Comparison of ENCODE assay signal across 26 cellular contexts in the genomic region with DNA sequence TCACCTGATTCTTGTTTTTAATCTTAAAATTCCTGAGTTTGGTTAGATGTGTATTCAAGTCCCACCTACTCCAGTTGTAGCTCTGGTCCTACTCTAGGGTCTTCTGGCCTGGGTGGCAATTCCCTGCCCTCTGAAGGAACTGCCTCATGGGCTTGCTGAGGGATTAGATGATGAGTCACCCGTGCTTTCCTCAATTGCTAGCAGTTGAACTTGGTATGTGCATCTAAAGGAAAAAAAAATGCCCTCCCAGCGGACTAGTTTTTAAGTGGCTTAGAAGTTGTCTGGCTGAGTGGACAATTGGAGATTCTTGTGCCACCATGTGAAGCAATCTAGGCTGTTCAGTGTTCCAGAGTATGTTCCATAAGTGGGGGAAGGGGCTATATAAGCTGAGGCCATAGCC.
DNase-seq lines count a peak whose midpoint lies in the region; ATAC-seq, FAIRE-seq and TF ChIP-seq lines count a peak whose summit lies in the region.
"Had no signal": no experiment of that assay in that cellular context is flagged by ENCODE, and none has a peak within 500 bp of the region (broad histone marks: within the 10 kb centered on the region; RNA-seq: fewer than 3 reads in every experiment).

No MANE protein-coding gene starts in this region.

- TF ChIP-seq CTCF in MCF 10A (IDR thresholded peaks at IDR 0.05; ENCODE audit: unreplicated experiment) (no peak), mammary epithelial cell (conservative IDR thresholded peaks at IDR 0.05 in 1 of 2, IDR thresholded peaks at IDR 0.05 in 1 of 2; ENCODE audit: extremely low read depth in 1 of 2, insufficient read depth in 1 of 2, low read depth in 1 of 2, low read length in 2 of 2) (no peak), bronchial epithelial cell (IDR thresholded peaks at IDR 0.05; ENCODE audit: insufficient read depth, low read length, severe bottlenecking) (no peak)
- no peak for TF ChIP-seq CTCF in CD8-positive, alpha-beta T cell (IDR thresholded peaks at IDR 0.05)

- no peaks in the 10 kb centered on the region for H4K20me1 ChIP-seq in mammary epithelial cell (ENCODE audit: insufficient read depth, low read length)

- no peak overlapping the region for H3K18ac ChIP-seq in neuronal stem cell (ENCODE audit: low read length)

- H2AFZ ChIP-seq in mammary epithelial cell (ENCODE audit: low read depth, low read length) (no peak overlapping the region), neuronal stem cell (ENCODE audit: low read length) (no peak overlapping the region)

- no peak overlapping the region for H2BK120ac ChIP-seq in neuronal stem cell (ENCODE audit: low read depth, low read length)

- no peak overlapping the region for H2AK5ac ChIP-seq in neuronal stem cell (ENCODE audit: low read depth, low read length)

- H3K36me3 Mint-ChIP-seq in MCF 10A (ENCODE audit: insufficient read depth, unreplicated experiment), result no peaks in the 10 kb centered on the region
- no peaks in the 10 kb centered on the region for H3K36me3 Mint-ChIP-seq in CD8-positive, alpha-beta T cell

- no peak overlapping the region for H2BK5ac ChIP-seq in neuronal stem cell (ENCODE audit: low read length)

- H3K27ac Mint-ChIP-seq in MCF 10A (ENCODE audit: low read depth, unreplicated experiment), result no peak overlapping the region
- no peak overlapping the region for H3K27ac Mint-ChIP-seq in CD8-positive, alpha-beta T cell
- H3K27ac Mint-ChIP-seq: HFFc6 had no signal

- BruUV-seq in MCF 10A (replicated peaks; lab: Mats Ljungman, UMichigan) (no TSS peak), mammary epithelial cell (replicated peaks; lab: Mats Ljungman, UMichigan) (no TSS peak)

- no peak for FAIRE-seq in bronchial epithelial cell (lab: Jason Lieb, UNC)
- FAIRE-seq: GM12878 had no signal

- no peak overlapping the region for H4K8ac ChIP-seq in neuronal stem cell (ENCODE audit: low read depth, low read length)

- CTCF ChIA-PET in MCF 10A (lab: Yijun Ruan, JAX) (interaction anchor here (1.4 kb wide), 1 partner anchor 69 kb away, joined by 3 read pairs; no protein-coding TSS in a partner anchor), mammary epithelial cell (lab: Charles Lee; ENCODE audit: low non-redundant PET) (no interaction called here)
- CTCF ChIA-PET in CD8-positive, alpha-beta T cell (lab: Charles Lee), result no interaction called here

- H3K27me3 ChIP-seq in mammary epithelial cell (ENCODE audit: insufficient read depth, low read length) (peaks cover 3% of the 10 kb centered on the region), bronchial epithelial cell (ENCODE audit: control insufficient read depth, insufficient read depth, low read length) (no peaks in the 10 kb centered on the region), neuronal stem cell (ENCODE audit: control insufficient read depth in 3 of 3, insufficient read depth in 3 of 3, low read depth in 1 of 3, low read length in 3 of 3) (no peaks in the 10 kb centered on the region)
- no peaks in the 10 kb centered on the region for H3K27me3 ChIP-seq in CD8-positive, alpha-beta T cell (ENCODE audit: insufficient read depth, low read length)

- H3K9me3 Mint-ChIP-seq in MCF 10A (ENCODE audit: unreplicated experiment), result no peaks in the 10 kb centered on the region
- H3K9me3 Mint-ChIP-seq in CD8-positive, alpha-beta T cell, result no peaks in the 10 kb centered on the region
- H3K9me3 Mint-ChIP-seq: HFFc6 had no signal

- H3K14ac ChIP-seq in neuronal stem cell (ENCODE audit: low read length), result no peak overlapping the region

- no peak overlapping the region for H3K4me2 ChIP-seq in mammary epithelial cell (ENCODE audit: insufficient read depth, low read depth, low read length)
- H3K4me2 ChIP-seq in neuronal stem cell (ENCODE audit: insufficient read depth, low read length, poor library complexity, severe bottlenecking), result no peak overlapping the region

- no peaks in the 10 kb centered on the region for H3K79me1 ChIP-seq in neuronal stem cell (ENCODE audit: low read depth, low read length)

- H3K79me2 ChIP-seq in mammary epithelial cell (ENCODE audit: insufficient read depth, low read length), result no peaks in the 10 kb centered on the region

- intact Hi-C loops in MCF 10A (cut with micrococcal nuclease) (no loop called here), mammary epithelial cell (cut with micrococcal nuclease) (no loop called here)
- intact Hi-C loops in CD8-positive, alpha-beta T cell (cut with DNase I, micrococcal nuclease), result no loop called here

- H3K27ac ChIP-seq in mammary epithelial cell (ENCODE audit: insufficient read depth, low read depth, low read length), result no peak overlapping the region
- H3K27ac ChIP-seq in neuronal stem cell (replicated peaks; ENCODE audit: low read length), result no peak overlapping the region
- no peak overlapping the region for H3K27ac ChIP-seq in CD8-positive, alpha-beta T cell (ENCODE audit: low read depth, low read length)
- H3K27ac ChIP-seq: HL-60 had no signal

- 27% methylated on average over 2 of the region's 2 CpGs for WGBS in mammary epithelial cell (ENCODE audit: low coverage, missing lambda C conversion rate)
- no CpG with 5 or more reads among the region's 2 CpGs for WGBS in neuronal stem cell (ENCODE audit: extremely low coverage in 2 of 2, insufficient read length in 2 of 2, insufficient replicate concordance in 1 of 2), 2 donors

- no peak overlapping the region for H2BK12ac ChIP-seq in neuronal stem cell (ENCODE audit: low read length)

- no peak overlapping the region for H3K4me3 Mint-ChIP-seq in MCF 10A (ENCODE audit: unreplicated experiment)
- H3K4me3 Mint-ChIP-seq in CD8-positive, alpha-beta T cell, result no peak overlapping the region
- H3K4me3 Mint-ChIP-seq: HFFc6 had no signal

- peaks cover 16% of the 10 kb centered on the region for H3K4me1 Mint-ChIP-seq in MCF 10A (ENCODE audit: insufficient read depth, unreplicated experiment)
- no peaks in the 10 kb centered on the region for H3K4me1 Mint-ChIP-seq in CD8-positive, alpha-beta T cell (ENCODE audit: low read depth)

- no peak overlapping the region for H3K4ac ChIP-seq in neuronal stem cell (ENCODE audit: low read length)

- no peaks in the 10 kb centered on the region for H3K27me3 Mint-ChIP-seq in MCF 10A (ENCODE audit: insufficient read depth, unreplicated experiment)
- H3K27me3 Mint-ChIP-seq in CD8-positive, alpha-beta T cell (ENCODE audit: low read depth), result peaks cover 12% of the 10 kb centered on the region

- no peak overlapping the region for H4K91ac ChIP-seq in neuronal stem cell (ENCODE audit: low read depth, low read length, poor library complexity)

- H3K9me3 ChIP-seq in mammary epithelial cell (replicated peaks; ENCODE audit: insufficient read depth, low read length) (no peaks in the 10 kb centered on the region), neuronal stem cell (replicated peaks in 1 of 2; ENCODE audit: control insufficient read depth in 2 of 2, insufficient read depth in 1 of 2, low read depth in 1 of 2, low read length in 2 of 2) (no peaks in the 10 kb centered on the region)
- H3K9me3 ChIP-seq in CD8-positive, alpha-beta T cell (ENCODE audit: low read length), result no peaks in the 10 kb centered on the region
- H3K9me3 ChIP-seq: HAP-1 had no signal

- POLR2A ChIA-PET in MCF 10A (lab: Yijun Ruan, JAX), result interaction anchor here (0.8 kb wide), 1 partner anchor 317 kb away, joined by 3 read pairs; no protein-coding TSS in a partner anchor
- POLR2A ChIA-PET in CD8-positive, alpha-beta T cell (lab: Charles Lee), result no interaction called here

- ATAC-seq in HG03442 (IDR thresholded peaks at IDR 0.05; ENCODE audit: unreplicated experiment), result no peak
- no peak for ATAC-seq in CD8-positive, alpha-beta T cell
- ATAC-seq: GM12878, PC-3, SK-N-SH treated with all-trans-retinoic acid at 6 μM for 48 hours had no signal

- DNase-seq in MCF 10A (ENCODE audit: unreplicated experiment) (peak; percentile 8), mammary epithelial cell (no peak), bronchial epithelial cell (ENCODE audit: low read depth) (peak; percentile 55), renal cortical epithelial cell (ENCODE audit: low read depth) (peak; percentile 15), neuronal stem cell (ENCODE audit: low spot score) (no peak)
- DNase-seq in CD8-positive, alpha-beta T cell, result no peak
- DNase-seq: 8988T; ACHN; DMS153; GDM1; GOT3; HFFc6; NCI-H1092 treated with DMSO at 0.1 percent for 48 hours; NCI-H1436 treated with DMSO at 0.1 percent for 48 hours; NCI-H187 treated with DMSO at 0.1 percent for 48 hours; NCI-H2107; NCI-H446; NCI-H524 treated with DMSO at 0.1 percent for 48 hours; NCI-H774; NK-92 treated with Interleukin-12 subunit alpha and Interleukin-12 subunit beta, amount 100 ng/mL, for 24 hours; PC-3 had no signal

- dilution Hi-C loops in mammary epithelial cell (cut with HindIII; ENCODE audit: low sequenced_read_pairs), result no loop called here

- H3K4me1 ChIP-seq in mammary epithelial cell (ENCODE audit: insufficient read depth, low read length) (peaks cover 4% of the 10 kb centered on the region), neuronal stem cell (ENCODE audit: control insufficient read depth in 2 of 2, insufficient read depth in 1 of 2, low read depth in 1 of 2, low read length in 2 of 2) (no peaks in the 10 kb centered on the region)
- H3K4me1 ChIP-seq in CD8-positive, alpha-beta T cell (ENCODE audit: insufficient read depth, low read length), result no peaks in the 10 kb centered on the region
- H3K4me1 ChIP-seq: HAP-1 had no signal

- in situ Hi-C loops in mammary epithelial cell (cut with MboI; ENCODE audit: low sequenced_read_pairs in 2 of 2), result no loop called here

- no peak overlapping the region for H2BK15ac ChIP-seq in neuronal stem cell (ENCODE audit: low read length)

- H3K4me3 ChIP-seq in mammary epithelial cell (replicated peaks in 1 of 3; ENCODE audit: insufficient read depth in 1 of 3, low read depth in 2 of 3, low read length in 3 of 3) (no peak overlapping the region), bronchial epithelial cell (ENCODE audit: low read depth, low read length) (no peak overlapping the region), neuronal stem cell (ENCODE audit: low read length in 2 of 2) (no peak overlapping the region)
- no peak overlapping the region for H3K4me3 ChIP-seq in CD8-positive, alpha-beta T cell (ENCODE audit: low read depth, low read length)
- H3K4me3 ChIP-seq: GM12878, HAP-1 had no signal

- no peak overlapping the region for H3K23ac ChIP-seq in neuronal stem cell (ENCODE audit: low read depth, low read length, poor library complexity)

- H3K9ac ChIP-seq in mammary epithelial cell (ENCODE audit: insufficient read depth, low read length), result no peak overlapping the region
- H3K9ac ChIP-seq in neuronal stem cell (ENCODE audit: low read depth, low read length, poor library complexity), result no peak overlapping the region

- H3K36me3 ChIP-seq in mammary epithelial cell (ENCODE audit: insufficient read depth, low read length) (no peaks in the 10 kb centered on the region), bronchial epithelial cell (ENCODE audit: control insufficient read depth, insufficient read depth, low read length) (no peaks in the 10 kb centered on the region), neuronal stem cell (replicated peaks in 1 of 2; ENCODE audit: control insufficient read depth in 2 of 2, insufficient read depth in 2 of 2, low read length in 2 of 2) (no peaks in the 10 kb centered on the region)
- H3K36me3 ChIP-seq in CD8-positive, alpha-beta T cell (ENCODE audit: insufficient read depth, low read length), result no peaks in the 10 kb centered on the region
- H3K36me3 ChIP-seq: HAP-1 had no signal

Comparison
In these comparisons a context has a peak if more than half of its experiments do, and no peak if none do; other contexts are left out.
1. DNase-seq: peak in MCF 10A (single experiment), bronchial epithelial cell (single experiment) and renal cortical epithelial cell (single experiment); none in mammary epithelial cell (single experiment), neuronal stem cell (single experiment) and CD8-positive, alpha-beta T cell (0 of 7).